Comparison of ENCODE assay signal across 7 cellular contexts in genomic region chr3:179828738-179829137, GRCh38.
"Had no signal": no experiment of that assay in that cellular context is flagged by ENCODE, and none has a peak within 500 bp of the region (broad histone marks: within the 10 kb centered on the region; RNA-seq: fewer than 3 reads in every experiment).

No MANE protein-coding gene starts in this region.

- ATAC-seq: HCT116 had no signal

- H3K4me3 Mint-ChIP-seq: HFFc6, IgD-negative memory B cell had no signal

- H3K36me3 Mint-ChIP-seq: IgD-negative memory B cell had no signal

- DNase-seq: GM23248, GOT3, HFFc6, KBM-7 had no signal

- H3K27me3 Mint-ChIP-seq: IgD-negative memory B cell had no signal

- H3K4me1 Mint-ChIP-seq: IgD-negative memory B cell had no signal

- H3K27ac Mint-ChIP-seq: HFFc6, IgD-negative memory B cell had no signal

- H3K9me3 Mint-ChIP-seq: HFFc6, IgD-negative memory B cell had no signal

- FAIRE-seq: HepG2 had no signal
